Comparison of ENCODE assay signal across 27 cellular contexts in genomic region chr2:29983308-29983707, GRCh38.
"Had no signal": no experiment of that assay in that cellular context is flagged by ENCODE, and none has a peak within 500 bp of the region (broad histone marks: within the 10 kb centered on the region; RNA-seq: fewer than 3 reads in every experiment).

No MANE protein-coding gene starts in this region.

- H3K27ac ChIP-seq: left lung, lower lobe of right lung, ovary, spleen, suprapubic skin, thoracic aorta, tibial artery, upper lobe of right lung had no signal

- H3K4me1 Mint-ChIP-seq: immature natural killer cell; mesothelial cell of epicardium; naive B cell; natural killer cell; nephron progenitor cell; stimulated activated effector memory CD8-positive, alpha-beta T cell treated with anti-CD3 and anti-CD28 coated beads, Interleukin-12 subunit alpha, Interleukin-12 subunit beta, amount 100 ng/mL, for 72 hours had no signal

- H3K4me1 ChIP-seq: left lung, lower lobe of right lung, spleen, suprapubic skin, tibial artery, upper lobe of right lung had no signal

- H3K27me3 Mint-ChIP-seq: stimulated activated naive CD8-positive, alpha-beta T cell treated with anti-CD3 and anti-CD28 coated beads, Interleukin-15, Interleukin-2, amounts not matched to agents 100 ng/mL and 50 ng/mL, for 24 hours had no signal

- H3K27me3 ChIP-seq: left lung, ovary, suprapubic skin had no signal

- H3K4me3 Mint-ChIP-seq: immature natural killer cell; mesothelial cell of epicardium; naive B cell; natural killer cell; nephron progenitor cell; stimulated activated effector memory CD8-positive, alpha-beta T cell treated with anti-CD3 and anti-CD28 coated beads, Interleukin-12 subunit alpha, Interleukin-12 subunit beta, amount 100 ng/mL, for 72 hours; stimulated activated naive CD8-positive, alpha-beta T cell treated with anti-CD3 and anti-CD28 coated beads, Interleukin-15, Interleukin-2, amounts not matched to agents 100 ng/mL and 50 ng/mL, for 24 hours had no signal

- H3K9me3 ChIP-seq: left lung, lower lobe of right lung, ovary, spleen, suprapubic skin, thoracic aorta, tibial artery, upper lobe of right lung had no signal

- H3K36me3 Mint-ChIP-seq: immature natural killer cell; mesothelial cell of epicardium; naive B cell; natural killer cell; stimulated activated effector memory CD8-positive, alpha-beta T cell treated with anti-CD3 and anti-CD28 coated beads, Interleukin-12 subunit alpha, Interleukin-12 subunit beta, amount 100 ng/mL, for 72 hours had no signal

- H3K4me3 ChIP-seq: left lung, lower lobe of right lung, ovary, spleen, suprapubic skin, thoracic aorta, tibial artery, upper lobe of right lung had no signal

- DNase-seq: hypothalamus; immature natural killer cell; kidney; left colon; left lung; lower lobe of right lung; mammary epithelial cell; mesenchymal stem cell; naive B cell; natural killer cell; nephron progenitor cell; ovary; right cardiac atrium; small intestine; spleen; stimulated activated CD4-positive, alpha-beta T cell treated with anti-CD3 and anti-CD28 coated beads, Interleukin-4, amount 100 ng/mL, for 24 hours; stimulated activated naive CD4-positive, alpha-beta T cell; tibial artery; trophoblast cell; upper lobe of right lung had no signal

- ATAC-seq: left colon; left lung; lower lobe of right lung; natural killer cell; right cardiac atrium; sciatic nerve; stimulated activated effector memory CD8-positive, alpha-beta T cell treated with anti-CD3 and anti-CD28 coated beads, Interleukin-12 subunit alpha, Interleukin-12 subunit beta, amount 100 ng/mL, for 72 hours; upper lobe of right lung had no signal

- H3K9me3 Mint-ChIP-seq: immature natural killer cell; mesothelial cell of epicardium; natural killer cell; nephron progenitor cell; stimulated activated effector memory CD8-positive, alpha-beta T cell treated with anti-CD3 and anti-CD28 coated beads, Interleukin-12 subunit alpha, Interleukin-12 subunit beta, amount 100 ng/mL, for 72 hours; stimulated activated naive CD8-positive, alpha-beta T cell treated with anti-CD3 and anti-CD28 coated beads, Interleukin-15, Interleukin-2, amounts not matched to agents 100 ng/mL and 50 ng/mL, for 24 hours had no signal

- H3K36me3 ChIP-seq: left lung, lower lobe of right lung, ovary, spleen, suprapubic skin, thoracic aorta, tibial artery, upper lobe of right lung had no signal

- H3K27ac Mint-ChIP-seq: immature natural killer cell; mesothelial cell of epicardium; naive B cell; natural killer cell; nephron progenitor cell; progenitor cell of endocrine pancreas; stimulated activated effector memory CD8-positive, alpha-beta T cell treated with anti-CD3 and anti-CD28 coated beads, Interleukin-12 subunit alpha, Interleukin-12 subunit beta, amount 100 ng/mL, for 72 hours; stimulated activated naive CD8-positive, alpha-beta T cell treated with anti-CD3 and anti-CD28 coated beads, Interleukin-15, Interleukin-2, amounts not matched to agents 100 ng/mL and 50 ng/mL, for 24 hours had no signal
